Comparison of ENCODE assay signal across 34 cellular contexts in the genomic region with DNA sequence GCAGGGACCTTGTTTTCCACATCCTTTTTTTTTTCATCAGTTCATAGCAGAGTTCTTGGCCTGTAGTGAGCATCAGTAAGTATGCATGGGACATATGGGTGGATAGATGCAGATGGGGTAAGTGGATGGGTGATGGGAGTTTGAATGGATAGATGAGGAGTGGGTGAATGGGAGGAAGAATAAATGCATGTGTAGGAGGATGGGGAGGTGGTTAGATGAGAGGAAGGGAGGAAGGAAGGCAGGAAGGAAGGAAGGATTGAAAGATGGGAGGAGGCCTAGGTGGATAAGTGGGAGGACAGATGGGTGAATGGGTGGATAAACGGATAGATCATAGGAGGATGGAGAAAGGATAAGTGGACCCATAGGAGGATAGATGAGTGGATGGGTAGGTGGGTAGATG. TPM values are rescaled to one million over a fixed set of nuclear protein-coding genes. Genes with fewer than 3 reads are reported as not detected.
"Had no signal": no experiment of that assay in that cellular context is flagged by ENCODE, and none has a peak within 500 bp of the region (broad histone marks: within the 10 kb centered on the region; RNA-seq: fewer than 3 reads in every experiment).

No MANE protein-coding gene starts in this region.

- H3K36me3 ChIP-seq: adrenal gland, brain microvascular endothelial cell, breast epithelium had no signal

- H3K27ac ChIP-seq: adrenal gland, body of pancreas, brain microvascular endothelial cell, breast epithelium, VCaP had no signal

- DNase-seq: activated B cell treated with CpG ODN at 0.5 μM for 24 hours; activated CD4-positive, alpha-beta memory T cell treated with anti-CD3 and anti-CD28 coated beads for 36 hours; activated CD4-positive, alpha-beta T cell treated with anti-CD3 and anti-CD28 coated beads for 4 hours; activated CD4-positive, alpha-beta T cell treated with anti-CD3 and anti-CD28 coated beads, Interleukin-2, amount 10 ng/mL, durations not matched to agents 24 days and 14 days; activated CD4-positive, alpha-beta T cell treated with anti-CD3 and anti-CD28 coated beads, Interleukin-2, amount 50 U/mL, for 1 hour; activated CD4-positive, alpha-beta T cell treated with anti-CD3 and anti-CD28 coated beads, Interleukin-2, amount 50 U/mL, for 4 hours; activated CD4-positive, CD25-positive, alpha-beta regulatory T cell treated with anti-CD3 and anti-CD28 coated beads, Interleukin-2, amount 50 U/mL, for 72 hours; activated CD8-positive, alpha-beta memory T cell treated with anti-CD3 and anti-CD28 coated beads, Interleukin-2, amount 50 U/mL, for 4 hours; activated CD8-positive, alpha-beta T cell treated with anti-CD3 and anti-CD28 coated beads for 36 hours; activated effector memory CD4-positive, alpha-beta T cell treated with anti-CD3 and anti-CD28 coated beads, Interleukin-2, amount 50 U/mL, for 16 hours; activated gamma-delta T cell treated with Interleukin-2 at 50 U/mL for 16 hours; activated naive CD4-positive, alpha-beta T cell; activated naive CD4-positive, alpha-beta T cell treated with anti-CD3 and anti-CD28 coated beads for 36 hours; activated naive CD4-positive, alpha-beta T cell treated with anti-CD3 and anti-CD28 coated beads, Interleukin-2, amount 50 U/mL, for 16 hours; activated naive CD8-positive, alpha-beta T cell treated with anti-CD3 and anti-CD28 coated beads for 36 hours; activated T-cell treated with anti-CD3 and anti-CD28 coated beads for 4 hours; activated T-cell treated with anti-CD3 and anti-CD28 coated beads, Interleukin-2, amount 50 U/mL, for 1 hour; activated T-cell treated with anti-CD3 and anti-CD28 coated beads, Interleukin-2, amount 50 U/mL, for 4 hours; activated T-cell treated with anti-CD3 and anti-CD28 coated beads, Interleukin-2, amount 50 U/mL, for 72 hours; adrenal gland; amniotic stem cell; aorta; body of pancreas; brain microvascular endothelial cell; central memory CD4-positive, alpha-beta T cell; T-helper 1 cell; T-helper 2 cell; T-helper 9 cell had no signal

- H3K4me3 ChIP-seq: adrenal gland, body of pancreas, breast epithelium had no signal

- H3K9me3 ChIP-seq: adrenal gland, body of pancreas, breast epithelium had no signal

RNA-seq across cellular contexts. Expression of a gene that starts 3.9 kb away (rescaled TPM):
- total RNA-seq: activated B cell treated with CpG ODN at 0.5 μM for 24 hours; activated CD4-positive, alpha-beta memory T cell treated with anti-CD3 and anti-CD28 coated beads for 36 hours; activated CD4-positive, alpha-beta T cell treated with anti-CD3 and anti-CD28 coated beads, Interleukin-2, amount 10 ng/mL, durations not matched to agents 24 days and 14 days; activated CD8-positive, alpha-beta memory T cell treated with anti-CD3 and anti-CD28 coated beads for 36 hours; activated CD8-positive, alpha-beta T cell treated with anti-CD3 and anti-CD28 coated beads for 36 hours; activated naive CD4-positive, alpha-beta T cell treated with anti-CD3 and anti-CD28 coated beads for 36 hours; activated naive CD4-positive, alpha-beta T cell treated with anti-CD3 and anti-CD28 coated beads, Interleukin-2, amount 50 U/mL, for 72 hours; activated naive CD8-positive, alpha-beta T cell treated with anti-CD3 and anti-CD28 coated beads for 36 hours; activated T-cell treated with anti-CD3 and anti-CD28 coated beads, Interleukin-2, amount 50 U/mL, for 4 hours; activated T-cell treated with anti-CD3 and anti-CD28 coated beads, Interleukin-2, amount 50 U/mL, for 72 hours; activated T-helper 1 cell treated with anti-CD3 and anti-CD28 coated beads, Interleukin-12 subunit alpha, Interleukin-12 subunit beta, Interleukin-2, Interleukin-4 antibody, amounts not matched to agents 30 ng/mL and 10 ng/mL and 1 ng/mL, durations not matched to agents 14 hours and 24 hours and 36 hours; activated T-helper 17 cell treated with anti-CD3 and anti-CD28 coated beads, Interleukin-2, amount 50 U/mL, for 72 hours; body of pancreas had no signal

RNA-seq across cellular contexts. Expression of a gene that starts 56.7 kb away (rescaled TPM):
- total RNA-seq: activated B cell treated with CpG ODN at 0.5 μM for 24 hours; activated CD4-positive, alpha-beta memory T cell treated with anti-CD3 and anti-CD28 coated beads for 36 hours; activated CD4-positive, alpha-beta T cell treated with anti-CD3 and anti-CD28 coated beads, Interleukin-2, amount 10 ng/mL, durations not matched to agents 24 days and 14 days; activated CD8-positive, alpha-beta memory T cell treated with anti-CD3 and anti-CD28 coated beads for 36 hours; activated CD8-positive, alpha-beta T cell treated with anti-CD3 and anti-CD28 coated beads for 36 hours; activated naive CD4-positive, alpha-beta T cell treated with anti-CD3 and anti-CD28 coated beads for 36 hours; activated naive CD4-positive, alpha-beta T cell treated with anti-CD3 and anti-CD28 coated beads, Interleukin-2, amount 50 U/mL, for 72 hours; activated naive CD8-positive, alpha-beta T cell treated with anti-CD3 and anti-CD28 coated beads for 36 hours; activated T-cell treated with anti-CD3 and anti-CD28 coated beads, Interleukin-2, amount 50 U/mL, for 72 hours; activated T-helper 1 cell treated with anti-CD3 and anti-CD28 coated beads, Interleukin-12 subunit alpha, Interleukin-12 subunit beta, Interleukin-2, Interleukin-4 antibody, amounts not matched to agents 30 ng/mL and 10 ng/mL and 1 ng/mL, durations not matched to agents 14 hours and 24 hours and 36 hours; activated T-helper 17 cell treated with anti-CD3 and anti-CD28 coated beads, Interleukin-2, amount 50 U/mL, for 72 hours had no signal
